ENCODE assay signal across 2 cellular contexts in the genomic region with DNA sequence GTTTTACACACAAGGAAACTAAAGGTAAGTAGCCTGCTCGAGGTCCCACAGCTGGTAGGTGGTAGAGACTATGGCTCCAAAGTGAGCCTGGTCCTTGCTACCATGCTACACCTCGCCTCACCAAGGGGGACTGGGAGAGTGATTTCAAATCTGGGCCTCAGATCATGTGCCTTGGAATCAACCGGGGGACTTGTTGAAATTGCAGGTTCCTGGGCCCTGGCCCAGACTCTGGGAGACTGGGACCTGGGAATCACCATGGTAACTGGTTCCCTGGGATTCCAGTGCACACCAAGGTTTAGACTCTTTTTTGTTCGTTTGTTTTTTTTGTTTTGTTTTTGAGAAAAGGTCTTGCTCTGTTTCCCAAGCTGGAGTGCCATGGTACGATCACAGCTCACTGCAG.
TF ChIP-seq lines count a peak whose summit lies in the region.

No MANE protein-coding gene starts in this region.

TF ChIP-seq in GM23338, 12 proteins besides CTCF, POLR2A, EP300 and RAD21 (continues in another document):
- TF ChIP-seq REST (IDR thresholded peaks at IDR 0.05; ENCODE audit: unreplicated experiment) (no peak), STAT1 (IDR thresholded peaks at IDR 0.05; ENCODE audit: unreplicated experiment) (no peak), ZNF331 (CRISPR knock-in tag; IDR thresholded peaks at IDR 0.05; ENCODE audit: low read depth) (no peak), POLR2AphosphoS5 (IDR thresholded peaks at IDR 0.05; ENCODE audit: low read depth) (no peak), JUNB (IDR thresholded peaks at IDR 0.05; ENCODE audit: unreplicated experiment) (no peak), ETS1 (IDR thresholded peaks at IDR 0.05) (no peak), EZH2 (IDR thresholded peaks at IDR 0.05; ENCODE audit: low read depth, unreplicated experiment) (no peak), EZH2phosphoT487 (IDR thresholded peaks at IDR 0.05; ENCODE audit: unreplicated experiment) (no peak), ZNF114 (CRISPR knock-in tag; IDR thresholded peaks at IDR 0.05) (no peak), CREB1 (CRISPR knock-in tag; IDR thresholded peaks at IDR 0.05; ENCODE audit: low read depth) (no peak), NANOG (IDR thresholded peaks at IDR 0.05; ENCODE audit: borderline replicate concordance) (no peak)

TF ChIP-seq in HepG2, 621 proteins besides CTCF, POLR2A, EP300 and RAD21:
- TF ChIP-seq, protein P1, sequence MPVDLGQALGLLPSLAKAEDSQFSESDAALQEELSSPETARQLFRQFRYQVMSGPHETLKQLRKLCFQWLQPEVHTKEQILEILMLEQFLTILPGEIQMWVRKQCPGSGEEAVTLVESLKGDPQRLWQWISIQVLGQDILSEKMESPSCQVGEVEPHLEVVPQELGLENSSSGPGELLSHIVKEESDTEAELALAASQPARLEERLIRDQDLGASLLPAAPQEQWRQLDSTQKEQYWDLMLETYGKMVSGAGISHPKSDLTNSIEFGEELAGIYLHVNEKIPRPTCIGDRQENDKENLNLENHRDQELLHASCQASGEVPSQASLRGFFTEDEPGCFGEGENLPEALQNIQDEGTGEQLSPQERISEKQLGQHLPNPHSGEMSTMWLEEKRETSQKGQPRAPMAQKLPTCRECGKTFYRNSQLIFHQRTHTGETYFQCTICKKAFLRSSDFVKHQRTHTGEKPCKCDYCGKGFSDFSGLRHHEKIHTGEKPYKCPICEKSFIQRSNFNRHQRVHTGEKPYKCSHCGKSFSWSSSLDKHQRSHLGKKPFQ (CRISPR knock-in tag; IDR thresholded peaks at IDR 0.05; ENCODE audit: insufficient replicate concordance): no peak
- TF ChIP-seq, protein P2, sequence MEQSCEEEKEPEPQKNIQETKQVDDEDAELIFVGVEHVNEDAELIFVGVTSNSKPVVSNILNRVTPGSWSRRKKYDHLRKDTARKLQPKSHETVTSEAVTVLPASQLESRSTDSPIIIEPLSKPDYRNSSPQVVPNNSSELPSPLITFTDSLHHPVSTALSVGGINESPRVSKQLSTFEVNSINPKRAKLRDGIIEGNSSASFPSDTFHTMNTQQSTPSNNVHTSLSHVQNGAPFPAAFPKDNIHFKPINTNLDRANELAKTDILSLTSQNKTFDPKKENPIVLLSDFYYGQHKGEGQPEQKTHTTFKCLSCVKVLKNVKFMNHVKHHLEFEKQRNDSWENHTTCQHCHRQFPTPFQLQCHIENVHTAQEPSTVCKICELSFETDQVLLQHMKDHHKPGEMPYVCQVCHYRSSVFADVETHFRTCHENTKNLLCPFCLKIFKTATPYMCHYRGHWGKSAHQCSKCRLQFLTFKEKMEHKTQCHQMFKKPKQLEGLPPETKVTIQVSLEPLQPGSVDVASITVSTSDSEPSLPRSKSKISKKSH (CRISPR knock-in tag; IDR thresholded peaks at IDR 0.05; ENCODE audit: borderline replicate concordance): no peak
- TF ChIP-seq ZNF749 (CRISPR knock-in tag; IDR thresholded peaks at IDR 0.05; ENCODE audit: borderline replicate concordance) (no peak), ADNP (CRISPR knock-in tag; IDR thresholded peaks at IDR 0.05) (no peak), FIP1L1 (IDR thresholded peaks at IDR 0.05; ENCODE audit: borderline replicate concordance, insufficient read depth, low read depth, low read length) (no peak), MAX (IDR thresholded peaks at IDR 0.05) (no peak), ZSCAN22 (CRISPR knock-in tag; IDR thresholded peaks at IDR 0.05) (no peak), ZNF709 (CRISPR knock-in tag; IDR thresholded peaks at IDR 0.05) (no peak), ZNF414 (CRISPR knock-in tag; IDR thresholded peaks at IDR 0.05) (no peak), ZSCAN25 (CRISPR knock-in tag; IDR thresholded peaks at IDR 0.05) (no peak)
